8 cellular contexts compared by ENCODE assay signal in genomic region chr11:61609970-61610347, GRCh38. TPM values are rescaled to one million over a fixed set of nuclear protein-coding genes. Genes with fewer than 3 reads are reported as not detected.
DNase-seq lines count a peak whose midpoint lies in the region; ATAC-seq and TF ChIP-seq lines count a peak whose summit lies in the region.

No MANE protein-coding gene starts in this region.

- peak; percentile 24 for DNase-seq in CD1c-positive myeloid dendritic cell (ENCODE audit: extremely low spot score)
- peak; percentile 82 for DNase-seq in NB4 (ENCODE audit: low read depth)
- no peak for DNase-seq in astrocyte of the cerebellum (ENCODE audit: low read depth)
- no peak for DNase-seq in left lobe of liver (ENCODE audit: low spot score)
- DNase-seq in activated CD4-positive, alpha-beta T cell treated with anti-CD3 and anti-CD28 coated beads, Interleukin-2, amount 50 U/mL, for 4 hours = no peak
- no peak for DNase-seq in Peyer's patch

- peak; percentile 9 for ATAC-seq in left lobe of liver
- no peak for ATAC-seq in HG02759 (IDR thresholded peaks at IDR 0.05; ENCODE audit: unreplicated experiment)
- no peak for ATAC-seq in GM19324 (IDR thresholded peaks at IDR 0.05; ENCODE audit: low FRiP score, unreplicated experiment)

- no peaks in the 10 kb centered on the region for H3K4me1 ChIP-seq in Peyer's patch

- peak; percentile 6 for TF ChIP-seq CTCF in NB4 (IDR thresholded peaks at IDR 0.05; ENCODE audit: low read depth, low read length)
- peak; percentile 18 for TF ChIP-seq CTCF in astrocyte of the cerebellum (IDR thresholded peaks at IDR 0.05; ENCODE audit: low read depth, low read length, missing control alignments)
- peak in 2 of 6 experiments; percentile 11 to 16 for TF ChIP-seq CTCF in Peyer's patch (IDR thresholded peaks at IDR 0.05)

- H3K9me3 ChIP-seq in Peyer's patch = no peaks in the 10 kb centered on the region

- TF ChIP-seq POLR2A in NB4 (IDR thresholded peaks at IDR 0.05; ENCODE audit: extremely low read depth, insufficient read length) (no peak), Peyer's patch (IDR thresholded peaks at IDR 0.05) (no peak)

- no peaks in the 10 kb centered on the region for H3K27me3 ChIP-seq in Peyer's patch

- no peaks in the 10 kb centered on the region for H3K36me3 ChIP-seq in Peyer's patch

- in situ Hi-C loops in astrocyte of the cerebellum (cut with HindIII; ENCODE audit: low sequenced_read_pairs) = loop anchor here (5.0 kb wide), 2 partner anchors 33 to 73 kb away; no protein-coding TSS in a partner anchor

- H3K27ac ChIP-seq in Peyer's patch = peak overlapping the region in 1 of 4 donors; percentile 46

- H3K4me3 ChIP-seq in NB4 (ENCODE audit: low read depth, low read length) (no peak overlapping the region), astrocyte of the cerebellum (ENCODE audit: low read depth, low read length) (no peak overlapping the region), Peyer's patch (no peak overlapping the region)

RNA-seq across cellular contexts. Expression of gene SYT7, which starts 29.1 kb away (rescaled TPM):
- total RNA-seq in left lobe of liver (65.6 TPM), Peyer's patch (10 to 100 TPM in 3 of 4 donors, 1 to 10 TPM in 1; 5.8 to 18.2 (median 12.2) TPM)

Comparison
In these comparisons a context has a peak if more than half of its experiments do, and no peak if none do; other contexts are left out.
1. DNase-seq: peak in CD1c-positive myeloid dendritic cell (single experiment) and NB4 (single experiment); none in astrocyte of the cerebellum (single experiment), left lobe of liver (single experiment), activated CD4-positive, alpha-beta T cell treated with anti-CD3 and anti-CD28 coated beads, Interleukin-2, amount 50 U/mL, for 4 hours (0 of 2) and Peyer's patch (0 of 3).